In genomic region chrX:48896611-48897011, GRCh38 we compare ENCODE assay signal across 8 cellular contexts. TPM values are rescaled to one million over a fixed set of nuclear protein-coding genes. Genes with fewer than 3 reads are reported as not detected.
DNase-seq lines count a peak whose midpoint lies in the region; ATAC-seq and TF ChIP-seq lines count a peak whose summit lies in the region.

No MANE protein-coding gene starts in this region.

- WGBS in ovary, 3 donors = 50 to 65% (median 51%) methylated on average over 9 of the region's 9 CpGs

- no peak for ATAC-seq in Panc1
- ATAC-seq in GM19035 (IDR thresholded peaks at IDR 0.05; ENCODE audit: unreplicated experiment) = no peak

- H3K27ac ChIP-seq in Panc1 (ENCODE audit: low read length) (peak overlapping the region; percentile 94), ovary (peak overlapping the region; percentile 91 to 92)

- peak overlapping the region; percentile 95 for H3K27ac Mint-ChIP-seq in endothelial cell (ENCODE audit: unreplicated experiment)

- POLR2A ChIA-PET in Panc1 (lab: Charles Lee) = no interaction called here

- no TSS peak for BruUV-seq in Panc1 (replicated peaks; lab: Mats Ljungman, UMichigan)

- H3K4me1 ChIP-seq in Panc1 (ENCODE audit: control insufficient read depth, insufficient read depth, low read length) (peaks cover 6% of the 10 kb centered on the region; the same call in 1 of the 2 replicates), ovary (ENCODE audit: insufficient read depth) (peaks cover 3% of the 10 kb centered on the region)

- no peak for TF ChIP-seq EP300 in ovary (IDR thresholded peaks at IDR 0.05)

- H3K4me3 Mint-ChIP-seq in endothelial cell (ENCODE audit: unreplicated experiment) = peak overlapping the region; percentile 96

- H3K27me3 ChIP-seq in Panc1 (ENCODE audit: control insufficient read depth, insufficient read depth, low read length) = no peaks in the 10 kb centered on the region
- no peaks in the 10 kb centered on the region for H3K27me3 ChIP-seq in ovary

- H3K9me3 ChIP-seq in Panc1 (ENCODE audit: control insufficient read depth, insufficient read depth, low read depth, low read length) = no peaks in the 10 kb centered on the region
- no peaks in the 10 kb centered on the region for H3K9me3 ChIP-seq in ovary

- TF ChIP-seq CTCF in Panc1 (IDR thresholded peaks at IDR 0.05) = no peak
- no peak for TF ChIP-seq CTCF in endothelial cell (IDR thresholded peaks at IDR 0.05; ENCODE audit: unreplicated experiment)
- no peak for TF ChIP-seq CTCF in ovary (IDR thresholded peaks at IDR 0.05)

- H3K27me3 Mint-ChIP-seq in endothelial cell (ENCODE audit: unreplicated experiment) = peaks cover 6% of the 10 kb centered on the region

- H3K9me3 Mint-ChIP-seq in endothelial cell (ENCODE audit: unreplicated experiment) = no peaks in the 10 kb centered on the region

- DNase-seq in NCI-H2029 (lab: John Stamatoyannopoulos, UW) (peak; percentile 37), NCI-H2029 treated with DMSO at 0.1 percent for 48 hours (lab: John Stamatoyannopoulos, UW) (no peak), Panc1 (ENCODE audit: low read depth, low spot score) (no peak), endothelial cell (ENCODE audit: low spot score) (no peak), ovary (peak in 1 of 5 donors; percentile 26), NCI-H2081 treated with DMSO at 0.1 percent for 48 hours (lab: John Stamatoyannopoulos, UW) (no peak), H4 (ENCODE audit: low spot score) (no peak)

- H3K36me3 ChIP-seq in Panc1 (ENCODE audit: control insufficient read depth, insufficient read depth, low read length) = no peaks in the 10 kb centered on the region
- H3K36me3 ChIP-seq in ovary = no peaks in the 10 kb centered on the region

- intact Hi-C loops in Panc1 (cut with micrococcal nuclease; ENCODE audit: unreplicated experiment) (no loop called here), ovary (cut with DNase I) (no loop called here)

- peak overlapping the region; percentile 71 to 82 for H3K4me3 ChIP-seq in Panc1 (ENCODE audit: low read depth in 2 of 2, low read length in 2 of 2)
- peak overlapping the region; percentile 78 for H3K4me3 ChIP-seq in ovary

- H3K4me1 Mint-ChIP-seq in endothelial cell (ENCODE audit: unreplicated experiment) = peaks cover 6% of the 10 kb centered on the region

- CTCF ChIA-PET in Panc1 (lab: Charles Lee) = no interaction called here

- peaks cover 12% of the 10 kb centered on the region for H3K36me3 Mint-ChIP-seq in endothelial cell (ENCODE audit: low read depth, unreplicated experiment)

- in situ Hi-C loops in Panc1 (cut with HindIII; ENCODE audit: low pct_unique_long_range_greater_than_20kb, low sequenced_read_pairs) = no loop called here

- no peak for TF ChIP-seq POLR2A in ovary (IDR thresholded peaks at IDR 0.05)

RNA-seq across cellular contexts. Expression of gene TIMM17B, which starts 1.0 kb away (rescaled TPM):
- total RNA-seq in Panc1 (2021; ENCODE audit: unreplicated experiment) (92.1 TPM), endothelial cell (ENCODE audit: unreplicated experiment) (70.6 TPM), ovary (10 to 100 TPM; 28.1 to 43.9 (median 32.8) TPM)
- polyA plus RNA-seq in Panc1 (2012; ENCODE audit: insufficient read length) = 95.5 TPM
- 10 to 100 TPM in 1 of 2 donors, 1 to 10 TPM in 1; 7.2 to 37.2 TPM for polyA plus RNA-seq in ovary
- 59.1 and 61.2 TPM in 2 replicates for total RNA-seq in H4 (2014; rRNA removed; shearing (Covaris generic))

RNA-seq across cellular contexts. Expression of gene PQBP1, which starts 1.1 kb away (rescaled TPM):
- total RNA-seq in Panc1 (2021; ENCODE audit: unreplicated experiment) = 136 TPM
- 173 TPM for polyA plus RNA-seq in Panc1 (2012; ENCODE audit: insufficient read length)
- total RNA-seq in endothelial cell (ENCODE audit: unreplicated experiment) = 80.1 TPM
- total RNA-seq in ovary = 100 to 1,000 TPM in 5 of 7 donors, 10 to 100 TPM in 2; 85.8 to 149 (median 105) TPM
- polyA plus RNA-seq in ovary = 100 to 1,000 TPM in 1 of 2 donors, 10 to 100 TPM in 1; 71.2 to 145 TPM
- total RNA-seq in H4 (2014; rRNA removed; shearing (Covaris generic)) = 53.0 and 61.4 TPM in 2 replicates

RNA-seq across cellular contexts. Expression of gene SLC35A2, which starts 14.8 kb away (rescaled TPM):
- 72.4 TPM for total RNA-seq in Panc1 (2021; ENCODE audit: unreplicated experiment)
- 94.0 TPM for polyA plus RNA-seq in Panc1 (2012; ENCODE audit: insufficient read length)
- 27.2 TPM for total RNA-seq in endothelial cell (ENCODE audit: unreplicated experiment)
- total RNA-seq in ovary = 10 to 100 TPM in 4 of 7 donors, 1 to 10 TPM in 3; 8.2 to 18.8 (median 12.5) TPM
- polyA plus RNA-seq in ovary = 10 to 100 TPM; 10.3 to 14.3 TPM
- 23.2 and 32.8 TPM in 2 replicates for total RNA-seq in H4 (2014; rRNA removed; shearing (Covaris generic))

RNA-seq across cellular contexts. Expression of gene PIM2, which starts 22.2 kb away (rescaled TPM):
- total RNA-seq in Panc1 (2021; ENCODE audit: unreplicated experiment) (52.6 TPM), endothelial cell (ENCODE audit: unreplicated experiment) (7.0 TPM), ovary (10 to 100 TPM in 1 of 7 donors, 1 to 10 TPM in 6; 6.3 to 13.0 (median 8.8) TPM)
- 28.1 TPM for polyA plus RNA-seq in Panc1 (2012; ENCODE audit: insufficient read length)
- 10 to 100 TPM in 1 of 2 donors, 1 to 10 TPM in 1; 8.9 to 22.9 TPM for polyA plus RNA-seq in ovary
- 10.8 and 11.9 TPM in 2 replicates for total RNA-seq in H4 (2014; rRNA removed; shearing (Covaris generic))
